21 cellular contexts compared by ENCODE assay signal in genomic region chr1:232581932-232582331, GRCh38.
"Had no signal": no experiment of that assay in that cellular context is flagged by ENCODE, and none has a peak within 500 bp of the region (broad histone marks: within the 10 kb centered on the region; RNA-seq: fewer than 3 reads in every experiment).

No MANE protein-coding gene starts in this region.

- H3K9ac ChIP-seq: SK-N-SH had no signal

- H3K27me3 ChIP-seq: MG63 had no signal

- FAIRE-seq: RCC 7860 had no signal

- H3K27ac ChIP-seq: HL-60 had no signal

- H3K9me3 ChIP-seq: MG63, SK-N-SH had no signal

- H3K4me2 ChIP-seq: SK-N-SH had no signal

- DNase-seq: IMR-90, Karpas-422, KG1, MG63, NCI-H1092 treated with DMSO at 0.1 percent for 48 hours, NCI-H1436, NCI-H187, NCI-H2029, NCI-H2081 treated with DMSO at 0.1 percent for 48 hours, NCI-H2171, NCI-H226, NCI-H446, NCI-H510A, NCI-H524 treated with DMSO at 0.1 percent for 48 hours, NCI-H69, NCI-H774, Right ventricle myocardium superior, RPMI8226, SK-N-SH had no signal

- H3K4me3 ChIP-seq: MG63 had no signal
